ENCODE assay signal across 2 cellular contexts in genomic region chr3:155742339-155742980, GRCh38.
TF ChIP-seq lines count a peak whose summit lies in the region.

No MANE protein-coding gene starts in this region.

TF ChIP-seq in IMR-90, 13 proteins besides CTCF, POLR2A, EP300 and RAD21:
- TF ChIP-seq CEBPB (IDR thresholded peaks at IDR 0.05; ENCODE audit: low read depth, low read length) (peak; percentile 72), SMC3 (IDR thresholded peaks at IDR 0.05; ENCODE audit: low read depth, low read length) (no peak)

TF ChIP-seq in neural cell, 6 proteins besides CTCF, POLR2A, EP300 and RAD21:
- no peak for TF ChIP-seq REST (IDR thresholded peaks at IDR 0.05; ENCODE audit: borderline replicate concordance)
- TF ChIP-seq EZH2 (IDR thresholded peaks at IDR 0.05; ENCODE audit: borderline replicate concordance, insufficient read depth, low read length, poor library complexity, severe bottlenecking), result no peak
- TF ChIP-seq SMC3 (conservative IDR thresholded peaks at IDR 0.05; ENCODE audit: poor library complexity), result no peak
- TF ChIP-seq POLR2AphosphoS5 (IDR thresholded peaks at IDR 0.05), result no peak
- no peak for TF ChIP-seq TAF1 (IDR thresholded peaks at IDR 0.05; ENCODE audit: low read depth)
- TF ChIP-seq MXI1 (conservative IDR thresholded peaks at IDR 0.05; ENCODE audit: poor library complexity, severe bottlenecking), result no peak
TF ChIP-seq in neural cell: peak in this region for 0.
